ENCODE assay signal across 1 cellular context in genomic region chr20:48006036-48006833, GRCh38.
TF ChIP-seq lines count a peak whose summit lies in the region.

No MANE protein-coding gene starts in this region.

TF ChIP-seq in HepG2, 621 proteins besides CTCF, POLR2A, EP300 and RAD21 (continued from another document):
- TF ChIP-seq ZBTB44 (CRISPR knock-in tag; IDR thresholded peaks at IDR 0.05) (no peak), RERE (CRISPR knock-in tag; IDR thresholded peaks at IDR 0.05; ENCODE audit: low read depth) (no peak), SMAD3 (CRISPR knock-in tag; IDR thresholded peaks at IDR 0.05) (no peak), FOSL2 (CRISPR knock-in tag; IDR thresholded peaks at IDR 0.05) (0 out of 2 replicates have a peak, but pooled peaks have one; percentile 13)
